In the genomic region with DNA sequence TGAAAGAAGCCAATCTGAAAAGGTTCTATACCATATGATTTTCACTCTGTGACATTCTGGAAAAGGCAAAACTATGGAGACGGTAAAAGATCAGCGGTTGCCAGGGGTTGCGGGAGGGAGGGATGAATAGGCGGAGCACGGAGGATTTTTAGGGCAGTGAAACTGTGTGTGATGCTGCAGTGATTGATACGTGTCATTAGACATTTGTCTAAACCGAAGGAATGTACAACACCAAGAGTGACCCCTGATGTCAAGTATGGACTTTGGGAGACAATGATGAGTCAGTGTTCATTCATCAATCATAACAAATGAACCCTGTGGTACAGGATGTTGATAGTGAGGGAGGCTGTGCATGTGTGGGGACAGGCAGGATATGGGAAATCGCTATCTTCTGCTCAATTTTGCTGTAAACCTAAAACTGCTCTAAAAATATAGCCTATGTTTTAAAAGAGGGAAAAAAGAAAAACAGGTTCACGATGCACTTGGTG, we compare ENCODE assay signal across 1 cellular context.
TF ChIP-seq lines count a peak whose summit lies in the region.

No MANE protein-coding gene starts in this region.

TF ChIP-seq in A549, 52 proteins besides CTCF, POLR2A, EP300 and RAD21 (continued from another document):
- TF ChIP-seq, protein P1, sequence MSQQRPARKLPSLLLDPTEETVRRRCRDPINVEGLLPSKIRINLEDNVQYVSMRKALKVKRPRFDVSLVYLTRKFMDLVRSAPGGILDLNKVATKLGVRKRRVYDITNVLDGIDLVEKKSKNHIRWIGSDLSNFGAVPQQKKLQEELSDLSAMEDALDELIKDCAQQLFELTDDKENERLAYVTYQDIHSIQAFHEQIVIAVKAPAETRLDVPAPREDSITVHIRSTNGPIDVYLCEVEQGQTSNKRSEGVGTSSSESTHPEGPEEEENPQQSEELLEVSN (IDR thresholded peaks at IDR 0.05; ENCODE audit: borderline replicate concordance, low read depth), result no peak
- no peak for TF ChIP-seq MAZ (IDR thresholded peaks at IDR 0.05; ENCODE audit: borderline replicate concordance, low read depth, low read length)
- 0 out of 2 replicates have a peak, but pooled peaks have one; percentile 21 for TF ChIP-seq TFCP2L1 (CRISPR knock-in tag; IDR thresholded peaks at IDR 0.05)
- TF ChIP-seq CEBPB (IDR thresholded peaks at IDR 0.05), result peak in 1 of 2 experiments; percentile 58; a peak in 1 of 4 replicates
- no peak for TF ChIP-seq ZNF302 (CRISPR knock-in tag; IDR thresholded peaks at IDR 0.05)
- TF ChIP-seq RNF2 (IDR thresholded peaks at IDR 0.05; ENCODE audit: borderline replicate concordance, low read depth), result no peak
- TF ChIP-seq EHF (CRISPR knock-in tag; IDR thresholded peaks at IDR 0.05), result no peak
- TF ChIP-seq KDM1A (IDR thresholded peaks at IDR 0.05; ENCODE audit: low read depth), result no peak
- no peak for TF ChIP-seq NPAS2 (CRISPR knock-in tag; IDR thresholded peaks at IDR 0.05; ENCODE audit: borderline replicate concordance)
- TF ChIP-seq, protein P2, sequence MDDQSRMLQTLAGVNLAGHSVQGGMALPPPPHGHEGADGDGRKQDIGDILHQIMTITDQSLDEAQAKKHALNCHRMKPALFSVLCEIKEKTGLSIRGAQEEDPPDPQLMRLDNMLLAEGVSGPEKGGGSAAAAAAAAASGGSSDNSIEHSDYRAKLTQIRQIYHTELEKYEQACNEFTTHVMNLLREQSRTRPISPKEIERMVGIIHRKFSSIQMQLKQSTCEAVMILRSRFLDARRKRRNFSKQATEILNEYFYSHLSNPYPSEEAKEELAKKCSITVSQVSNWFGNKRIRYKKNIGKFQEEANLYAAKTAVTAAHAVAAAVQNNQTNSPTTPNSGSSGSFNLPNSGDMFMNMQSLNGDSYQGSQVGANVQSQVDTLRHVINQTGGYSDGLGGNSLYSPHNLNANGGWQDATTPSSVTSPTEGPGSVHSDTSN (IDR thresholded peaks at IDR 0.05), result peak; percentile 82
- peak; percentile 50; the same call in 1 of the 2 replicates for TF ChIP-seq JUNB (IDR thresholded peaks at IDR 0.05)
- TF ChIP-seq EHMT2 (IDR thresholded peaks at IDR 0.05; ENCODE audit: low read depth), result no peak
- no peak for TF ChIP-seq MYC (IDR thresholded peaks at IDR 0.05; ENCODE audit: borderline replicate concordance, low read length)
- 0 out of 2 replicates have a peak, but pooled peaks have one; percentile 61 for TF ChIP-seq FOSL2 (IDR thresholded peaks at IDR 0.05)
- peak; percentile 93 for TF ChIP-seq FOSL2 (CRISPR knock-in tag; IDR thresholded peaks at IDR 0.05)
- TF ChIP-seq HOXB5 (CRISPR knock-in tag; IDR thresholded peaks at IDR 0.05), result peak; percentile 97
- TF ChIP-seq RARB (CRISPR knock-in tag; IDR thresholded peaks at IDR 0.05), result no peak; the same call in 1 of the 2 replicates
- TF ChIP-seq MAFK (IDR thresholded peaks at IDR 0.05; ENCODE audit: partially characterized antibody), result peak; percentile 74
- no peak for TF ChIP-seq TP53 (CRISPR knock-in tag; IDR thresholded peaks at IDR 0.05)
- peak; percentile 85 for TF ChIP-seq GATA3 (IDR thresholded peaks at IDR 0.05; ENCODE audit: borderline replicate concordance)
- no peak for TF ChIP-seq CBX2 (IDR thresholded peaks at IDR 0.05; ENCODE audit: borderline replicate concordance, low read depth)
- no peak for TF ChIP-seq SMC3 (IDR thresholded peaks at IDR 0.05)
- TF ChIP-seq, protein P3, sequence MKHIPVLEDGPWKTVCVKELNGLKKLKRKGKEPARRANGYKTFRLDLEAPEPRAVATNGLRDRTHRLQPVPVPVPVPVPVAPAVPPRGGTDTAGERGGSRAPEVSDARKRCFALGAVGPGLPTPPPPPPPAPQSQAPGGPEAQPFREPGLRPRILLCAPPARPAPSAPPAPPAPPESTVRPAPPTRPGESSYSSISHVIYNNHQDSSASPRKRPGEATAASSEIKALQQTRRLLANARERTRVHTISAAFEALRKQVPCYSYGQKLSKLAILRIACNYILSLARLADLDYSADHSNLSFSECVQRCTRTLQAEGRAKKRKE (CRISPR knock-in tag; IDR thresholded peaks at IDR 0.05; ENCODE audit: low read depth), result peak; percentile 12; the same call in 1 of the 2 replicates
- TF ChIP-seq CHD2 (IDR thresholded peaks at IDR 0.05; ENCODE audit: low read length, partially characterized antibody), result no peak
- TF ChIP-seq HOXB13 (CRISPR knock-in tag; IDR thresholded peaks at IDR 0.05; ENCODE audit: low read depth), result no peak
- peak; percentile 92 for TF ChIP-seq RFX5 (IDR thresholded peaks at IDR 0.05)
- TF ChIP-seq, protein P4, sequence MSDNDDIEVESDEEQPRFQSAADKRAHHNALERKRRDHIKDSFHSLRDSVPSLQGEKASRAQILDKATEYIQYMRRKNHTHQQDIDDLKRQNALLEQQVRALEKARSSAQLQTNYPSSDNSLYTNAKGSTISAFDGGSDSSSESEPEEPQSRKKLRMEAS (IDR thresholded peaks at IDR 0.05), result peak; percentile 41
